8 cellular contexts compared by ENCODE assay signal in genomic region chr3:139659511-139659910, GRCh38.
"Had no signal": no experiment of that assay in that cellular context is flagged by ENCODE, and none has a peak within 500 bp of the region (broad histone marks: within the 10 kb centered on the region; RNA-seq: fewer than 3 reads in every experiment).

No MANE protein-coding gene starts in this region.

- DNase-seq: GDM1, GF-D8 had no signal

- ATAC-seq: GM12878 had no signal

- FAIRE-seq: G401.6, GM12878, GM12891, GM12892, GM18507, GM19239 had no signal

- H3K4me3 ChIP-seq: GM12878 had no signal
